ENCODE assay signal across 6 cellular contexts in the genomic region with DNA sequence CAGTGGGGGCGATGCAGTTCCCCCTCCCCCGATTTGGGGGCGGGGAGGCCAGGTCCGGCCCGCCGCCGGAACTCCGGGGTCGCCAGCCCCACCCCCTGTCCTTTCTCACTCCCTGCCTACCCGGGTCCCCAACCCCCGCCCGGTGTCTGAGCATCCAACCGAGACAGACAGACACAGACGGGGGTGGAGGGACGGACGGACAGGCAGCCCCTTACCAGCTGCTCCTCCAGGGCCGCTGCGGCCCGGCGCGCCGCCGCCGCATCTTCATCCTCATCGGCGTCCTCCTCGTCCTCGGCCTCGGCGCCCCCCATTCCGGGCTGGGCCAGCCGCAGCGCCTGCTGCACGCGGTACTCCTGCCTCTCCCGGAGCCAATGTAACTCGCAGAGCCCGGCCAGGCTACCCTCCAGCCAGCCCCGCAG. TPM values are rescaled to one million over a fixed set of nuclear protein-coding genes. Genes with fewer than 3 reads are reported as not detected.
DNase-seq lines count a peak whose midpoint lies in the region; ATAC-seq and TF ChIP-seq lines count a peak whose summit lies in the region.

No MANE protein-coding gene starts in this region.

- ATAC-seq in GM21786 (IDR thresholded peaks at IDR 0.05; ENCODE audit: unreplicated experiment): no peak

- TF ChIP-seq CTCF in AG10803 (conservative IDR thresholded peaks at IDR 0.05; ENCODE audit: low read length): no peak

- H3K27ac ChIP-seq in temporal lobe (ENCODE audit: low read depth, low read length): peak overlapping the region; percentile 83

- no peak for DNase-seq in AG10803 (ENCODE audit: low read depth)
- DNase-seq in Jurkat, Clone E6-1 (ENCODE audit: low read depth, low spot score): no peak
- DNase-seq in globus pallidus (ENCODE audit: low spot score): peak; percentile 39
- no peak for DNase-seq in NCI-H748 treated with DMSO at 0.1 percent for 48 hours (lab: John Stamatoyannopoulos, UW)

- peak overlapping the region; percentile 71 for H3K4me3 ChIP-seq in AG10803 (ENCODE audit: low read length)
- peak overlapping the region; percentile 45 for H3K4me3 ChIP-seq in Jurkat, Clone E6-1 (ENCODE audit: low read length)

RNA-seq across cellular contexts. Expression of a gene that starts 0.4 kb away (rescaled TPM):
- 0.77 TPM for polyA plus RNA-seq in Jurkat, Clone E6-1 (2012; ENCODE audit: insufficient read depth, insufficient read length)
- total RNA-seq in temporal lobe: 14.5 TPM

RNA-seq across cellular contexts. Expression of a gene that starts 24.6 kb away (rescaled TPM):
- not detected for polyA plus RNA-seq in Jurkat, Clone E6-1 (2012; ENCODE audit: insufficient read depth, insufficient read length)
- not detected for total RNA-seq in temporal lobe

RNA-seq across cellular contexts. Expression of a gene that starts 35.7 kb away (rescaled TPM):
- polyA plus RNA-seq in Jurkat, Clone E6-1 (2012; ENCODE audit: insufficient read depth, insufficient read length): 0.85 TPM
- 0.25 TPM for total RNA-seq in temporal lobe

RNA-seq across cellular contexts. Expression of a gene that starts 56.3 kb away (rescaled TPM):
- 61.6 TPM for polyA plus RNA-seq in Jurkat, Clone E6-1 (2012; ENCODE audit: insufficient read depth, insufficient read length)
- total RNA-seq in temporal lobe: 8.9 TPM

RNA-seq across cellular contexts. Expression of a gene that starts 59.5 kb away (rescaled TPM):
- polyA plus RNA-seq in Jurkat, Clone E6-1 (2012; ENCODE audit: insufficient read depth, insufficient read length): 522 TPM
- total RNA-seq in temporal lobe: 257 TPM
